Comparison of ENCODE assay signal across 8 cellular contexts in the genomic region with DNA sequence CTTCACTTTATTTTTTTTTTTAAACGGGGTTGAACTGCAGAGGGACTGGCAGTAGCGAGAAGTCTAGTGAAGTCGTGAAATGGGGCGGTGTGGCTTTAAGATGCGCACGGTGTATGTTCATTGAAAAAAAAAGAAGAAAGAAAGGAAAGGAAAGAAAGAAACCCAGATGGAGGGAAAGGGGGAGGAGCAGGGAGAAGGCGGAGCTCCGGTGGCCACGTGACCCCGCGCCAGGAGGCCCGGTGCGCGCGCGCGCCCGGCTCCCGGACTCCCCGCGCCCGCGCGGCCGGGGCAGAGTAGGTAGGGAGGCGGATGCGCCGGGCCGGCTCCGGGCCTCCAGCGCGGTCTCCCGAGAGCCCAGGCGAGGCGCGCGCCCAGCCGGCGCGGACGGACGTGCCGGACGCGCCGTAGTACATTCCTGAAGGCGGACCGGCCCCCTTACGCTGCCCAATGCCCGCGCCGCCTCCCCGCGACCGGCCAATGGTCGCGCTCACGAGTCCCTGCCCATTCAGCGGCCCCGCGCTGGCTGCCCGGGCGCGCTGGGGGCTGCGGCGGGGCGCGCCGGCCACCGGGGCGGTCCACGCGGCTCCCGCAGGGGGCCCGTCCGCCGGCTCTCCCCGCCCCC. TPM values are rescaled to one million over a fixed set of nuclear protein-coding genes. Genes with fewer than 3 reads are reported as not detected.
DNase-seq lines count a peak whose midpoint lies in the region; ATAC-seq and TF ChIP-seq lines count a peak whose summit lies in the region.

No MANE protein-coding gene starts in this region.

- no peaks in the 10 kb centered on the region for H3K79me2 ChIP-seq in parathyroid adenoma

- H3K4me1 ChIP-seq in adrenal gland (replicated peaks in 1 of 2), result peaks cover 11 to 14% of the 10 kb centered on the region in 2 donors
- no peaks in the 10 kb centered on the region for H3K4me1 ChIP-seq in parathyroid adenoma

- peak overlapping the region; percentile 92 for H3K4me2 ChIP-seq in parathyroid adenoma (ENCODE audit: low read length)

- DNase-seq in NCI-H128 (lab: John Stamatoyannopoulos, UW; ENCODE audit: unreplicated experiment) (peak; percentile 88), SW480 (ENCODE audit: low spot score) (peak; percentile 95), adrenal gland (peak; percentile 88 to 94 (median 90)), cardiac septum (ENCODE audit: low spot score) (peak; percentile 92), type B pancreatic cell (ENCODE audit: extremely low spot score, unreplicated experiment) (peak; percentile 97)

- H3K4me3 Mint-ChIP-seq in type B pancreatic cell, result peak overlapping the region; percentile 99

- peak; percentile 47 for ATAC-seq in HG02610 (IDR thresholded peaks at IDR 0.05; ENCODE audit: unreplicated experiment)

- peak overlapping the region; percentile 27 to 95 (median 72) for H3K4me3 ChIP-seq in adrenal gland
- H3K4me3 ChIP-seq in parathyroid adenoma (ENCODE audit: low read depth, low read length), result peak overlapping the region; percentile 74

- peaks cover 29% of the 10 kb centered on the region for H3K4me1 Mint-ChIP-seq in type B pancreatic cell (ENCODE audit: unreplicated experiment)

- H3K36me3 ChIP-seq in adrenal gland (replicated peaks in 1 of 2), result no peaks in the 10 kb centered on the region
- H3K36me3 ChIP-seq in parathyroid adenoma (ENCODE audit: control insufficient read depth, insufficient read depth, low read length), result no peaks in the 10 kb centered on the region

- H3K9me3 Mint-ChIP-seq in type B pancreatic cell, result no peaks in the 10 kb centered on the region

- 0 to 1% (median 0%) methylated on average over 25 to 77 of the region's 78 CpGs for WGBS in adrenal gland, 4 donors

- peak overlapping the region in 4 of 5 donors; percentile 71 to 96 (median 82) for H3K27ac ChIP-seq in adrenal gland
- H3K27ac ChIP-seq in parathyroid adenoma, result peak overlapping the region; percentile 69

- TF ChIP-seq POLR2A in GM10847 (IDR thresholded peaks at IDR 0.05; ENCODE audit: extremely low read depth, insufficient read length) (peak; percentile 81), adrenal gland (IDR thresholded peaks at IDR 0.05) (peak; percentile 40 to 89)

- H2AFZ ChIP-seq in parathyroid adenoma, result peak overlapping the region; percentile 64

- no peaks in the 10 kb centered on the region for H3K9me3 ChIP-seq in adrenal gland (replicated peaks in 1 of 3)
- no peaks in the 10 kb centered on the region for H3K9me3 ChIP-seq in parathyroid adenoma (ENCODE audit: control insufficient read depth, low read length)

- no peaks in the 10 kb centered on the region for H3K27me3 ChIP-seq in adrenal gland
- no peaks in the 10 kb centered on the region for H3K27me3 ChIP-seq in parathyroid adenoma (ENCODE audit: control insufficient read depth, insufficient read depth, low read length)

- peaks cover 37% of the 10 kb centered on the region for H3K27me3 Mint-ChIP-seq in type B pancreatic cell

- peak overlapping the region; percentile 94 for H3K27ac Mint-ChIP-seq in type B pancreatic cell

- H3K9ac ChIP-seq in parathyroid adenoma, result no peak overlapping the region

- intact Hi-C loops in adrenal gland (cut with DNase I), result loop anchor here in 1 of 2 donors (10.0 kb wide), 1 partner anchor 364 kb away; the partner anchor contains the start of gene ERCC6L2
- intact Hi-C loops in cardiac septum (cut with DNase I), result no loop called here

- TF ChIP-seq CTCF in adrenal gland (IDR thresholded peaks at IDR 0.05) (no peak), parathyroid adenoma (IDR thresholded peaks at IDR 0.05) (no peak), type B pancreatic cell (conservative IDR thresholded peaks at IDR 0.05) (no peak)

- no peaks in the 10 kb centered on the region for H3K36me3 Mint-ChIP-seq in type B pancreatic cell

RNA-seq across cellular contexts. Expression of gene PTCH1, which starts 6.0 kb away (rescaled TPM):
- total RNA-seq in adrenal gland (10 to 100 TPM in 6 of 8 donors, 1 to 10 TPM in 2; 5.7 to 29.8 (median 13.2) TPM), cardiac septum (4.3 TPM), type B pancreatic cell (ENCODE audit: low replicate concordance) (41.7 and 123 TPM in 2 replicates)
- 1 to 10 TPM; 2.5 to 6.8 (median 3.7) TPM for polyA plus RNA-seq in adrenal gland

Comparison
In these comparisons a context has a peak if more than half of its experiments do, and no peak if none do; other contexts are left out.
1. Peak in every context shown above with its lines: DNase-seq, ATAC-seq, H3K4me3 ChIP-seq and H3K27ac ChIP-seq.